12 cellular contexts compared by ENCODE assay signal in the genomic region with DNA sequence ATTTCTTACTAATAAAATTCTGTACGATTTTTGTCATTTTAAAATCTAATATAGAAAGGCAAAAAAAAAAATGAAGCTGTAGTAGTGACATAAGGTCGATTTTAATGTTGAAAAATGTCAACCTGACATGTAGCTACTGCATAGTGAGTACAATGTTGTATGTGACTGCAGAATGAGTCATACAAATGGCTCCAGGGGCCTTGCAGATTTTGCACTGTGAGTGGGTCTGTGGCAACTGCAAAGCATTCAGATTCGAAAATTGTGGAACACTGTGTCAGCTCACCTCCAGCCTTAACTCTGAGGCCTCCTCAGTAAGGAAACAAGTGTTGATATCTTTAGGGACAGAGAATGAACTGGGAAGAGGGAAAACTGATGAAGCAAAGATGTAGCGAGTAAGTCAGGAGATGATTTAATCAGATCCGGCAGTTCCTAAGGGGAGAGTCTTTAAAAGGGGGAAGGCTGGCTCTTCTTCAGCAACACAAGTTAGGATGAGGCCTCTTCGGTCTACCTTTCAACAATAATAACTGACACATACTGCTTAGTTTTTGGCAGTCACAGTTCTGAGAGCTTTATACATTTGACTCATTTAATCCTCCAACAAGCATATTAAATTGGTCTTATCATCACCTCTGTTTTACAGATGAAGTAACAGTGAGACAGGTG.
DNase-seq lines count a peak whose midpoint lies in the region; ATAC-seq lines count a peak whose summit lies in the region.
"Had no signal": no experiment of that assay in that cellular context is flagged by ENCODE, and none has a peak within 500 bp of the region (broad histone marks: within the 10 kb centered on the region; RNA-seq: fewer than 3 reads in every experiment).

No MANE protein-coding gene starts in this region.

- DNase-seq in AG08395 (ENCODE audit: low spot score) (peak; percentile 4), HPDE6-E6E7 (ENCODE audit: extremely low spot score) (peak; percentile 64), amniotic epithelial cell (ENCODE audit: low read depth) (peak; percentile 1), iPS-NIHi11 (ENCODE audit: low spot score) (peak; percentile 12), NCI-H146 treated with DMSO at 0.1 percent for 48 hours (lab: John Stamatoyannopoulos, UW; ENCODE audit: unreplicated experiment) (no peak), amniotic stem cell (lab: John Stamatoyannopoulos, UW) (no peak), iPS-NIHi7 (ENCODE audit: extremely low spot score) (no peak)
- DNase-seq: activated naive CD4-positive, alpha-beta T cell treated with anti-CD3 and anti-CD28 coated beads, Interleukin-2, amount 50 U/mL, for 16 hours; DMS79 treated with DMSO at 0.1 percent for 48 hours; gastrocnemius medialis had no signal

- ATAC-seq in GM18909 (IDR thresholded peaks at IDR 0.05; ENCODE audit: poor library complexity, unreplicated experiment), result no peak
- ATAC-seq: gastrocnemius medialis; stimulated activated effector memory CD8-positive, alpha-beta T cell treated with anti-CD3 and anti-CD28 coated beads, Interleukin-12 subunit alpha, Interleukin-12 subunit beta, amount 100 ng/mL, for 72 hours had no signal

Comparison
In these comparisons a context has a peak if more than half of its experiments do, and no peak if none do; other contexts are left out.
1. DNase-seq: peak in AG08395 (single experiment), HPDE6-E6E7 (single experiment), amniotic epithelial cell (single experiment) and iPS-NIHi11 (single experiment); none in NCI-H146 treated with DMSO at 0.1 percent for 48 hours (single experiment), amniotic stem cell (single experiment) and iPS-NIHi7 (single experiment).